26 cellular contexts compared by ENCODE assay signal in genomic region chr9:104104407-104104806, GRCh38.
"Had no signal": no experiment of that assay in that cellular context is flagged by ENCODE, and none has a peak within 500 bp of the region (broad histone marks: within the 10 kb centered on the region; RNA-seq: fewer than 3 reads in every experiment).

No MANE protein-coding gene starts in this region.

- H3K9me3 ChIP-seq: left lung, lower lobe of right lung, ovary, right atrium auricular region, tibial nerve, uterus had no signal

- H3K4me3 ChIP-seq: left lung, lower lobe of right lung, ovary, right atrium auricular region, skin epidermis, tibial nerve, uterus had no signal

- DNase-seq: hypothalamus; immature natural killer cell; kidney; left colon; left lung; lower lobe of right lung; mammary epithelial cell; mesenchymal stem cell; naive B cell; natural killer cell; ovary; stimulated activated CD4-positive, alpha-beta T cell treated with anti-CD3 and anti-CD28 coated beads, Interleukin-12 subunit alpha, Interleukin-12 subunit beta, amount 100 ng/mL, for 4 hours; stimulated activated CD4-positive, alpha-beta T cell treated with anti-CD3 and anti-CD28 coated beads, Interleukin-15, amount 100 ng/mL, for 24 hours; stimulated activated CD4-positive, alpha-beta T cell treated with anti-CD3 and anti-CD28 coated beads, Interleukin-4, amount 100 ng/mL, for 24 hours; stimulated activated naive CD4-positive, alpha-beta T cell; stimulated activated naive CD8-positive, alpha-beta T cell treated with anti-CD3 and anti-CD28 coated beads, Interleukin-15, amount 100 ng/mL, for 72 hours; substantia nigra; uterus had no signal

- H3K4me3 Mint-ChIP-seq: immature natural killer cell; naive B cell; natural killer cell; stimulated activated effector memory CD8-positive, alpha-beta T cell treated with anti-CD3 and anti-CD28 coated beads, Interleukin-12 subunit alpha, Interleukin-12 subunit beta, amount 100 ng/mL, for 72 hours; stimulated activated naive CD8-positive, alpha-beta T cell treated with anti-CD3 and anti-CD28 coated beads, Interleukin-15, amount 100 ng/mL, for 72 hours; type B pancreatic cell had no signal

- H3K4me1 ChIP-seq: left lung, lower lobe of right lung, right atrium auricular region, tibial nerve, uterus had no signal

- H3K36me3 ChIP-seq: ovary, uterus had no signal

- H3K27me3 Mint-ChIP-seq: naive B cell; progenitor cell of endocrine pancreas; stimulated activated naive CD8-positive, alpha-beta T cell treated with anti-CD3 and anti-CD28 coated beads, Interleukin-15, amount 100 ng/mL, for 72 hours; type B pancreatic cell had no signal

- ATAC-seq: left colon; left lung; lower lobe of right lung; natural killer cell; sciatic nerve; stimulated activated effector memory CD8-positive, alpha-beta T cell treated with anti-CD3 and anti-CD28 coated beads, Interleukin-12 subunit alpha, Interleukin-12 subunit beta, amount 100 ng/mL, for 72 hours; stimulated activated naive CD8-positive, alpha-beta T cell treated with anti-CD3 and anti-CD28 coated beads, Interleukin-15, amount 100 ng/mL, for 72 hours had no signal

- H3K27ac ChIP-seq: left lung, lower lobe of right lung, ovary, right atrium auricular region, skin epidermis, tibial nerve, uterus had no signal

- H3K27me3 ChIP-seq: left lung, ovary, right atrium auricular region, tibial nerve, uterus had no signal

- FAIRE-seq: islet of Langerhans, kidney had no signal

- H3K27ac Mint-ChIP-seq: immature natural killer cell; natural killer cell; progenitor cell of endocrine pancreas; stimulated activated effector memory CD8-positive, alpha-beta T cell treated with anti-CD3 and anti-CD28 coated beads, Interleukin-12 subunit alpha, Interleukin-12 subunit beta, amount 100 ng/mL, for 72 hours; type B pancreatic cell had no signal

- H3K9me3 Mint-ChIP-seq: immature natural killer cell; naive B cell; natural killer cell; stimulated activated effector memory CD8-positive, alpha-beta T cell treated with anti-CD3 and anti-CD28 coated beads, Interleukin-12 subunit alpha, Interleukin-12 subunit beta, amount 100 ng/mL, for 72 hours; stimulated activated naive CD8-positive, alpha-beta T cell treated with anti-CD3 and anti-CD28 coated beads, Interleukin-15, amount 100 ng/mL, for 72 hours; type B pancreatic cell had no signal

- H3K4me1 Mint-ChIP-seq: immature natural killer cell; naive B cell; natural killer cell; stimulated activated effector memory CD8-positive, alpha-beta T cell treated with anti-CD3 and anti-CD28 coated beads, Interleukin-12 subunit alpha, Interleukin-12 subunit beta, amount 100 ng/mL, for 72 hours; stimulated activated naive CD8-positive, alpha-beta T cell treated with anti-CD3 and anti-CD28 coated beads, Interleukin-15, amount 100 ng/mL, for 72 hours had no signal
